ENCODE assay signal across 28 cellular contexts in the genomic region with DNA sequence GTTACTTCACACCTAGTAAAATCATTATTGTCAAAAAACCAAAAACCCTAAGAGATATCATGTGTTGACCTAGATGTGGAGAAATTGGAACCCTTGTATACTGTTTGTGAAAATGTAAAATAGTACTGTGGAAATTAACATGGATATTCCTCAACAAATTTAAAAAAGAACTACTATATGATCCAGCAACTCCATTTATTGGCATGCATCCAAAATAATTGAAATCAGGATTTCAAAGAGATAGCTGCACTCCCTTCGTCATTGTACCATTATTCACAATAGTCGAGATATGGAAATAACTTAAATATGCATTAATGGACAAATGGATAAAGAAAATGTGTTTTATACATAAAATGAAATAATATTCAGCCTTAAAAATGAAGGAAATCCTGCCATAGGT.
"Had no signal": no experiment of that assay in that cellular context is flagged by ENCODE, and none has a peak within 500 bp of the region (broad histone marks: within the 10 kb centered on the region; RNA-seq: fewer than 3 reads in every experiment).

No MANE protein-coding gene starts in this region.

- H3K27ac ChIP-seq: colonic mucosa, coronary artery, dorsolateral prefrontal cortex, epithelial cell of prostate, esophagus muscularis mucosa, esophagus squamous epithelium, foreskin keratinocyte, gastrocnemius medialis, gastroesophageal sphincter, heart left ventricle, heart right ventricle had no signal

- H3K4me3 ChIP-seq: colonic mucosa, coronary artery, dorsolateral prefrontal cortex, esophagus muscularis mucosa, esophagus squamous epithelium, gastrocnemius medialis, gastroesophageal sphincter, heart left ventricle, heart right ventricle had no signal

- FAIRE-seq: colon, endothelial cell of umbilical vein, frontal cortex had no signal

- H3K4me3 Mint-ChIP-seq: dendritic cell treated with granulocyte-macrophage colony-stimulating factor and Interleukin-4, amounts not matched to agents 40 ng/mL and 50 ng/mL, for 4 days; effector memory CD8-positive, alpha-beta T cell; endodermal cell had no signal

- H3K27me3 ChIP-seq: colonic mucosa, dorsolateral prefrontal cortex, esophagus muscularis mucosa, esophagus squamous epithelium, foreskin keratinocyte, gastrocnemius medialis, gastroesophageal sphincter, heart left ventricle, heart right ventricle had no signal

- ATAC-seq: effector memory CD8-positive, alpha-beta T cell; esophagus mucosa; foreskin keratinocyte; gastrocnemius medialis; gastroesophageal sphincter; heart left ventricle; heart right ventricle had no signal

- H3K4me1 ChIP-seq: colonic mucosa, esophagus muscularis mucosa, esophagus squamous epithelium, foreskin keratinocyte, gastrocnemius medialis, gastroesophageal sphincter, heart left ventricle, heart right ventricle had no signal

- H3K27me3 Mint-ChIP-seq: dendritic cell treated with granulocyte-macrophage colony-stimulating factor and Interleukin-4, amounts not matched to agents 40 ng/mL and 50 ng/mL, for 4 days; effector memory CD8-positive, alpha-beta T cell had no signal

- H3K36me3 ChIP-seq: colonic mucosa, esophagus muscularis mucosa, esophagus squamous epithelium, gastrocnemius medialis, gastroesophageal sphincter, heart left ventricle had no signal

- H3K9me3 ChIP-seq: colonic mucosa, gastrocnemius medialis had no signal

- H3K4me1 Mint-ChIP-seq: endodermal cell had no signal

- DNase-seq: colonic mucosa; cortex of kidney; dermis blood vessel endothelial cell; dorsolateral prefrontal cortex; effector CD4-positive, alpha-beta T cell; effector CD8-positive, alpha-beta T cell; effector memory CD4-positive, alpha-beta T cell; effector memory CD8-positive, alpha-beta T cell; endodermal cell; erythroblast; esophagus squamous epithelium; foreskin fibroblast; foreskin keratinocyte; foreskin melanocyte; gastrocnemius medialis; glutamatergic neuron; head of caudate nucleus; heart left ventricle; heart right ventricle had no signal

- H3K27ac Mint-ChIP-seq: dendritic cell treated with granulocyte-macrophage colony-stimulating factor and Interleukin-4, amounts not matched to agents 40 ng/mL and 50 ng/mL, for 4 days; effector memory CD8-positive, alpha-beta T cell; endodermal cell had no signal
